Comparison of ENCODE assay signal across 19 cellular contexts in the genomic region with DNA sequence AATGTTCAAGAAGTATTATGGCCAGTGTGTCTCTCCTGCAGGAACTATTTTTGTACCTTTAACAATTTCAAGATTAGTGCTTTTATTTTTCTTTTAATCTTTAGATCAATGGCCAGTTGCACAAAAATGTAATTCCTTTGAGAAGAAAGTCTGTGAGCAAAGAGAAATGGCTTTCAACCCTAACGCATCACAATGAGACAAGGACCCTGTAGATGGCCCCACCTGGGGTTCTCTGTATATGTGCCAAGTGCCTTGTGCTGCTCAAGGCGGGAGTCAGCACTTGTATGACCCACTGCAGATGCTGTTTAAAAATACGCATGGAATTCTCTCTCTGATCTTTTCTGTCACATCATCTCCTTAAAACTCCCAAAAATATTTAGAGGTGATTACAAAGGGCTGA.
"Had no signal": no experiment of that assay in that cellular context is flagged by ENCODE, and none has a peak within 500 bp of the region (broad histone marks: within the 10 kb centered on the region; RNA-seq: fewer than 3 reads in every experiment).

No MANE protein-coding gene starts in this region.

- ATAC-seq: mucosa of descending colon; naive thymus-derived CD4-positive, alpha-beta T cell; natural killer cell treated with Interleukin-12 subunit alpha and Interleukin-12 subunit beta and Interleukin-15 and Interleukin-18, amount 100 ng/mL, for 72 hours; right lobe of liver; stimulated activated memory B cell treated with anti-CD40 and anti-IgM and Interleukin-4, amounts not matched to agents 10 μg/mL and 1 μg/mL and 100 μg/mL, for 72 hours; stimulated activated naive CD8-positive, alpha-beta T cell treated with anti-CD3 and anti-CD28 coated beads, Interleukin-15, amount 100 ng/mL, for 72 hours had no signal

- H3K36me3 Mint-ChIP-seq: memory B cell; naive thymus-derived CD4-positive, alpha-beta T cell; stimulated activated memory B cell treated with anti-CD40 and anti-IgM and Interleukin-4, amounts not matched to agents 10 μg/mL and 1 μg/mL and 100 μg/mL, for 72 hours; type B pancreatic cell had no signal

- H3K4me3 Mint-ChIP-seq: memory B cell; naive thymus-derived CD4-positive, alpha-beta T cell; natural killer cell treated with Interleukin-12 subunit alpha and Interleukin-12 subunit beta and Interleukin-15 and Interleukin-18, amount 100 ng/mL, for 72 hours; stimulated activated memory B cell treated with anti-CD40 and anti-IgM and Interleukin-4, amounts not matched to agents 10 μg/mL and 1 μg/mL and 100 μg/mL, for 72 hours; stimulated activated naive CD8-positive, alpha-beta T cell treated with anti-CD3 and anti-CD28 coated beads, Interleukin-15, amount 100 ng/mL, for 72 hours; type B pancreatic cell had no signal

- DNase-seq: islet precursor cell; left ventricle myocardium inferior; midbrain; mucosa of descending colon; naive thymus-derived CD4-positive, alpha-beta T cell; ovary; right lobe of liver; stimulated activated CD4-positive, alpha-beta T cell treated with anti-CD3 and anti-CD28 coated beads, Interleukin-1b, Interleukin-23, amount 100 ng/mL, for 48 hours; stimulated activated CD4-positive, alpha-beta T cell treated with anti-CD3 and anti-CD28 coated beads, Interleukin-2, amount 100 ng/mL, for 48 hours; stimulated activated CD4-positive, alpha-beta T cell treated with anti-CD3 and anti-CD28 coated beads, Interleukin-4, amount 100 ng/mL, for 4 hours; stimulated activated CD8-positive, alpha-beta memory T cell treated with anti-CD3 and anti-CD28 coated beads, Interleukin-4, amount 100 ng/mL, for 48 hours; stimulated activated naive CD4-positive, alpha-beta T cell treated with Interleukin-2 at 50 U/mL for 16 hours; stimulated activated naive CD8-positive, alpha-beta T cell treated with anti-CD3 and anti-CD28 coated beads, Interleukin-15, amount 100 ng/mL, for 72 hours; substantia nigra had no signal

- H3K4me1 Mint-ChIP-seq: memory B cell; naive thymus-derived CD4-positive, alpha-beta T cell; stimulated activated memory B cell treated with anti-CD40 and anti-IgM and Interleukin-4, amounts not matched to agents 10 μg/mL and 1 μg/mL and 100 μg/mL, for 72 hours; stimulated activated naive CD8-positive, alpha-beta T cell treated with anti-CD3 and anti-CD28 coated beads, Interleukin-15, amount 100 ng/mL, for 72 hours had no signal

- H3K27me3 Mint-ChIP-seq: natural killer cell treated with Interleukin-12 subunit alpha and Interleukin-12 subunit beta and Interleukin-15 and Interleukin-18, amount 100 ng/mL, for 72 hours; progenitor cell of endocrine pancreas; stimulated activated memory B cell treated with anti-CD40 and anti-IgM and Interleukin-4, amounts not matched to agents 10 μg/mL and 1 μg/mL and 100 μg/mL, for 72 hours; stimulated activated naive CD8-positive, alpha-beta T cell treated with anti-CD3 and anti-CD28 coated beads, Interleukin-15, amount 100 ng/mL, for 72 hours; type B pancreatic cell had no signal

- H3K27ac Mint-ChIP-seq: memory B cell; natural killer cell treated with Interleukin-12 subunit alpha and Interleukin-12 subunit beta and Interleukin-15 and Interleukin-18, amount 100 ng/mL, for 72 hours; progenitor cell of endocrine pancreas; stimulated activated memory B cell treated with anti-CD40 and anti-IgM and Interleukin-4, amounts not matched to agents 10 μg/mL and 1 μg/mL and 100 μg/mL, for 72 hours; stimulated activated naive CD8-positive, alpha-beta T cell treated with anti-CD3 and anti-CD28 coated beads, Interleukin-15, amount 100 ng/mL, for 72 hours; type B pancreatic cell had no signal

- H3K9me3 Mint-ChIP-seq: type B pancreatic cell had no signal
